Comparison of ENCODE assay signal across 23 cellular contexts in genomic region chr16:57163842-57164241, GRCh38.
"Had no signal": no experiment of that assay in that cellular context is flagged by ENCODE, and none has a peak within 500 bp of the region (broad histone marks: within the 10 kb centered on the region; RNA-seq: fewer than 3 reads in every experiment).

No MANE protein-coding gene starts in this region.

- ATAC-seq: foreskin keratinocyte; gastroesophageal sphincter; heart right ventricle; left colon; left lung; left ventricle myocardium superior; lower lobe of right lung; mucosa of descending colon; naive thymus-derived CD8-positive, alpha-beta T cell had no signal

- H3K27me3 ChIP-seq: dorsolateral prefrontal cortex, esophagus muscularis mucosa, foreskin keratinocyte, gastroesophageal sphincter, heart right ventricle, left lung had no signal

- H3K27ac ChIP-seq: coronary artery, esophagus muscularis mucosa, foreskin keratinocyte, gastroesophageal sphincter, heart right ventricle, left lung, lower lobe of right lung had no signal

- DNase-seq: dermis blood vessel endothelial cell; dorsolateral prefrontal cortex; effector CD4-positive, alpha-beta T cell; effector memory CD4-positive, alpha-beta T cell; foreskin keratinocyte; heart right ventricle; hippocampal formation; immature natural killer cell; islet precursor cell; kidney; kidney glomerular epithelial cell; left colon; left lung; left ventricle myocardium superior; lower lobe of right lung; mesenchymal stem cell; mucosa of descending colon; naive B cell; naive thymus-derived CD8-positive, alpha-beta T cell had no signal

- H3K9me3 ChIP-seq: esophagus muscularis mucosa, gastroesophageal sphincter, heart right ventricle, left lung, lower lobe of right lung, mucosa of descending colon had no signal

- H3K4me3 ChIP-seq: coronary artery, dorsolateral prefrontal cortex, esophagus muscularis mucosa, gastroesophageal sphincter, heart right ventricle, left lung, lower lobe of right lung, mucosa of descending colon had no signal

- H3K4me3 Mint-ChIP-seq: immature natural killer cell; mesothelial cell of epicardium; naive B cell; naive thymus-derived CD8-positive, alpha-beta T cell had no signal

- H3K27ac Mint-ChIP-seq: mesothelial cell of epicardium had no signal

- H3K27me3 Mint-ChIP-seq: naive B cell; naive thymus-derived CD8-positive, alpha-beta T cell had no signal

- H3K9me3 Mint-ChIP-seq: immature natural killer cell; mesothelial cell of epicardium; naive B cell; naive thymus-derived CD8-positive, alpha-beta T cell had no signal
